8 cellular contexts compared by ENCODE assay signal in genomic region chr16:89383095-89384003, GRCh38.
DNase-seq lines count a peak whose midpoint lies in the region; ATAC-seq, FAIRE-seq and TF ChIP-seq lines count a peak whose summit lies in the region.

No MANE protein-coding gene starts in this region.

- CTCF ChIA-PET in activated naive CD4-positive, alpha-beta T cell treated with anti-CD3 and anti-CD28 coated beads for 36 hours (lab: Charles Lee): interaction anchor here (0.6 to 0.9 kb wide), 4 partner anchors 12 to 1918 kb away, joined by 3 to 4 read pairs (median 3); no protein-coding TSS in a partner anchor

- TF ChIP-seq CTCF in type B pancreatic cell (conservative IDR thresholded peaks at IDR 0.05): peak; percentile 18

- TF ChIP-seq POLR2A in GM12892 (IDR thresholded peaks at IDR 0.05; ENCODE audit: low read depth, low read length): no peak

- H3K27ac Mint-ChIP-seq in activated naive CD4-positive, alpha-beta T cell treated with anti-CD3 and anti-CD28 coated beads for 36 hours: peak overlapping the region; percentile 71
- peak overlapping the region; percentile 86 to 97 for H3K27ac Mint-ChIP-seq in activated naive CD4-positive, alpha-beta T cell treated with anti-CD3 and anti-CD28 coated beads, Interleukin-2, amount 50 U/mL, for 72 hours
- H3K27ac Mint-ChIP-seq in type B pancreatic cell: peak overlapping the region; percentile 93

- peak; percentile 66 to 69 for ATAC-seq in activated naive CD4-positive, alpha-beta T cell treated with anti-CD3 and anti-CD28 coated beads, Interleukin-2, amount 50 U/mL, for 72 hours
- ATAC-seq in GM18861 (IDR thresholded peaks at IDR 0.05; ENCODE audit: unreplicated experiment): no peak

- intact Hi-C loops in activated naive CD4-positive, alpha-beta T cell treated with anti-CD3 and anti-CD28 coated beads for 36 hours (cut with micrococcal nuclease): no loop called here

- H3K4me1 Mint-ChIP-seq in activated naive CD4-positive, alpha-beta T cell treated with anti-CD3 and anti-CD28 coated beads for 36 hours (ENCODE audit: low read depth): peaks cover 93% of the 10 kb centered on the region
- H3K4me1 Mint-ChIP-seq in type B pancreatic cell (ENCODE audit: unreplicated experiment): peaks cover 51% of the 10 kb centered on the region

- peak overlapping the region; percentile 32 for H3K4me3 Mint-ChIP-seq in activated naive CD4-positive, alpha-beta T cell treated with anti-CD3 and anti-CD28 coated beads for 36 hours
- H3K4me3 Mint-ChIP-seq in type B pancreatic cell: peak overlapping the region; percentile 69

- DNase-seq in activated naive CD4-positive, alpha-beta T cell treated with anti-CD3 and anti-CD28 coated beads for 36 hours: peak; percentile 42
- no peak for DNase-seq in activated naive CD4-positive, alpha-beta T cell treated with Interleukin-2 at 50 U/mL for 16 hours
- peak in 1 of 2 donors; percentile 35 for DNase-seq in activated naive CD4-positive, alpha-beta T cell treated with anti-CD3 and anti-CD28 coated beads, Interleukin-2, amount 50 U/mL, for 72 hours (ENCODE audit: low spot score in 2 of 2)
- peak; percentile 65 for DNase-seq in iPS-NIHi11 (ENCODE audit: low spot score)
- DNase-seq in type B pancreatic cell (ENCODE audit: extremely low spot score, unreplicated experiment): no peak
- no peak for DNase-seq in GM12892 (ENCODE audit: insufficient read length)
- DNase-seq in activated CD8-positive, alpha-beta memory T cell treated with anti-CD3 and anti-CD28 coated beads, Interleukin-2, amount 50 U/mL, for 48 hours: no peak

- H3K36me3 Mint-ChIP-seq in activated naive CD4-positive, alpha-beta T cell treated with anti-CD3 and anti-CD28 coated beads for 36 hours (ENCODE audit: low read depth): peaks cover 9% of the 10 kb centered on the region
- peaks cover 0 to 10% of the 10 kb centered on the region in 2 donors for H3K36me3 Mint-ChIP-seq in activated naive CD4-positive, alpha-beta T cell treated with anti-CD3 and anti-CD28 coated beads, Interleukin-2, amount 50 U/mL, for 72 hours
- H3K36me3 Mint-ChIP-seq in type B pancreatic cell: no peaks in the 10 kb centered on the region

- no peak for FAIRE-seq in GM12892 (lab: Jason Lieb, UNC)

- no peaks in the 10 kb centered on the region for H3K9me3 Mint-ChIP-seq in activated naive CD4-positive, alpha-beta T cell treated with anti-CD3 and anti-CD28 coated beads for 36 hours
- H3K9me3 Mint-ChIP-seq in activated naive CD4-positive, alpha-beta T cell treated with anti-CD3 and anti-CD28 coated beads, Interleukin-2, amount 50 U/mL, for 72 hours: no peaks in the 10 kb centered on the region
- H3K9me3 Mint-ChIP-seq in type B pancreatic cell: no peaks in the 10 kb centered on the region

- H3K27me3 Mint-ChIP-seq in activated naive CD4-positive, alpha-beta T cell treated with anti-CD3 and anti-CD28 coated beads for 36 hours (ENCODE audit: low read depth): no peaks in the 10 kb centered on the region
- no peaks in the 10 kb centered on the region for H3K27me3 Mint-ChIP-seq in type B pancreatic cell

Comparison
In these comparisons a context has a peak if more than half of its experiments do, and no peak if none do; other contexts are left out.
1. DNase-seq: peak in activated naive CD4-positive, alpha-beta T cell treated with anti-CD3 and anti-CD28 coated beads for 36 hours (single experiment) and iPS-NIHi11 (single experiment); none in activated naive CD4-positive, alpha-beta T cell treated with Interleukin-2 at 50 U/mL for 16 hours (single experiment), type B pancreatic cell (single experiment), GM12892 (single experiment) and activated CD8-positive, alpha-beta memory T cell treated with anti-CD3 and anti-CD28 coated beads, Interleukin-2, amount 50 U/mL, for 48 hours (single experiment).
2. Peak in every context shown above with its lines, with median percentiles within 50 percentile points of each other: H3K27ac Mint-ChIP-seq.